14 cellular contexts compared by ENCODE assay signal in the genomic region with DNA sequence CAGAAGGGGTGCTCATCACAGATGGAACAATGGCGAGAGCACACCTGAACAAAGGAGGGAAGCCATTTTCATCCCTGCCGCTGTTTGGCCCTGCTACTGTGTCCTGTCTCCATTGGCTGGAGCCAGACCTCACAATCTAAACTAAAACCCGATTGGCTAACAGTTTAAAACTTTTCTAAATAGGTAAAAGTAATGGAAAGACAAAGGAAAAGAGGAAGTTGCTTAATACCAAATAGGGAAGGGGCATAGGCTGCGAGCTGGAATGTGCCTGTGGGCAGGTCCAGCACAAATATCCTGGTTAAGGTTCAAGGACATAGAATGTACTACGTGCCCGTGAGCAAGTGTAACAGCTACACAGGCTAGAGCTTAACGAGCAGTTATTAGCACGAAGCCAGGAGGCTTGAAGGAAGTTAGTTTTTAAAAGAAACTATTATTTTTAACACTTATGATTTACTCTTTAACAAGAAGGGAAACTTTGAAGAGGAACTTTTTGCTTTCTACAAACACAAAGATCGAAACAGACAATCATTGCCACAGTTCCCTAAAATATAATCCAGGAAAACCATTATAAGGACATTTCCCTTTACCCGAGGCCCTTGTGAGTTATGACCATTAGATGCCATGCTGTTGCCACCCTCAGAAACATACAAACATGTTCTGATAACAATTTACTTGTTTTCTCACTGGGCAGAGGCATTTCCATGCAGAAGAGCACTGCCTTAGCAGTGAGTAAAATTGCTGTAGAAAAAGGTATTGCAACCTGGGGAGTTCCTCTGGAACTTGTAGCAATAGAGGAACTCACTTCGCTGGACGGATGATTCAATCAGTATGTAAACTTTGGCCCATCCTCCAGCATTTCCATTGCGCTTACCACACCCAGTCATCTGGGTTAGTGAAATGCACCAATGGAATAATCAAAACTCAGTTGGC. TPM values are rescaled to one million over a fixed set of nuclear protein-coding genes. Genes with fewer than 3 reads are reported as not detected.
DNase-seq lines count a peak whose midpoint lies in the region; ATAC-seq and TF ChIP-seq lines count a peak whose summit lies in the region.
"Had no signal": no experiment of that assay in that cellular context is flagged by ENCODE, and none has a peak within 500 bp of the region (broad histone marks: within the 10 kb centered on the region; RNA-seq: fewer than 3 reads in every experiment).

No MANE protein-coding gene starts in this region.

- no peak overlapping the region for H3K4ac ChIP-seq in mesenchymal stem cell (ENCODE audit: low read depth in 1 of 2, low read length in 2 of 2)

- H3K9me3 Mint-ChIP-seq in dendritic cell treated with granulocyte-macrophage colony-stimulating factor and Interleukin-4, amounts not matched to agents 40 ng/mL and 50 ng/mL, for 4 days = no peaks in the 10 kb centered on the region

- H3K4me3 Mint-ChIP-seq in dendritic cell treated with granulocyte-macrophage colony-stimulating factor and Interleukin-4, amounts not matched to agents 40 ng/mL and 50 ng/mL, for 4 days = peak overlapping the region; percentile 46
- H3K4me3 Mint-ChIP-seq: T-helper 17 cell had no signal

- peak overlapping the region; percentile 77 for H3K4me2 ChIP-seq in OCI-LY3 (ENCODE audit: low read length)
- H3K4me2 ChIP-seq in mesenchymal stem cell (ENCODE audit: low read length, poor library complexity, severe bottlenecking) = no peak overlapping the region

- no peaks in the 10 kb centered on the region for H3K36me3 ChIP-seq in OCI-LY3 (replicated peaks; ENCODE audit: low read depth, low read length)
- no peaks in the 10 kb centered on the region for H3K36me3 ChIP-seq in mesenchymal stem cell (ENCODE audit: control insufficient read depth in 1 of 2, insufficient read depth in 2 of 2, low read depth in 1 of 2, low read length in 2 of 2)

- H2AFZ ChIP-seq in OCI-LY3 (ENCODE audit: low read depth, low read length) = peak overlapping the region; percentile 49; the same call in 1 of the 2 replicates
- H2AFZ ChIP-seq in mesenchymal stem cell (ENCODE audit: low read depth, low read length) = no peak overlapping the region

- H2BK12ac ChIP-seq in mesenchymal stem cell (ENCODE audit: low read length in 2 of 2) = no peak overlapping the region

- H2BK5ac ChIP-seq in mesenchymal stem cell (ENCODE audit: low read depth, low read length, poor library complexity, severe bottlenecking) = no peak overlapping the region

- peak; percentile 89 for DNase-seq in CD1c-positive myeloid dendritic cell (ENCODE audit: extremely low spot score)
- DNase-seq in mesenchymal stem cell = peak; percentile 37
- DNase-seq in activated T-cell treated with anti-CD3 and anti-CD28 coated beads, Interleukin-2, amount 50 U/mL, for 48 hours = no peak
- no peak for DNase-seq in NCI-H526 treated with DMSO at 0.1 percent for 48 hours (lab: John Stamatoyannopoulos, UW)
- no peak for DNase-seq in stimulated activated CD4-positive, alpha-beta T cell treated with anti-CD3 and anti-CD28 coated beads, Interleukin-4, amount 100 ng/mL, for 24 hours
- DNase-seq: activated CD8-positive, alpha-beta memory T cell treated with anti-CD3 and anti-CD28 coated beads, Interleukin-2, amount 50 U/mL, for 4 hours; MM.1S; NCI-H748 treated with DMSO at 0.1 percent for 48 hours; stimulated activated naive CD4-positive, alpha-beta T cell treated with Interleukin-2 at 50 U/mL for 16 hours; T-helper 17 cell had no signal

- peak overlapping the region; percentile 42; the same call in 1 of the 2 replicates for H3K9ac ChIP-seq in OCI-LY3 (ENCODE audit: low read length)
- H3K9ac ChIP-seq in mesenchymal stem cell (ENCODE audit: low read length) = no peak overlapping the region

- H3K27ac ChIP-seq in OCI-LY3 (ENCODE audit: low read length) (peak overlapping the region; percentile 81), mesenchymal stem cell (ENCODE audit: low read length, poor library complexity, severe bottlenecking) (no peak overlapping the region)

- peak overlapping the region; percentile 60 for H3K4me3 ChIP-seq in OCI-LY3 (ENCODE audit: low read length)
- H3K4me3 ChIP-seq in mesenchymal stem cell (ENCODE audit: insufficient read depth in 1 of 2, low read depth in 1 of 2, low read length in 2 of 2) = no peak overlapping the region

- H4K91ac ChIP-seq in mesenchymal stem cell (ENCODE audit: low read length) = no peak overlapping the region

- H3K9me3 ChIP-seq in OCI-LY3 (ENCODE audit: insufficient read depth, low read length) = no peaks in the 10 kb centered on the region
- no peaks in the 10 kb centered on the region for H3K9me3 ChIP-seq in mesenchymal stem cell (ENCODE audit: control insufficient read depth, low read length)

- H3K4me1 Mint-ChIP-seq in dendritic cell treated with granulocyte-macrophage colony-stimulating factor and Interleukin-4, amounts not matched to agents 40 ng/mL and 50 ng/mL, for 4 days (ENCODE audit: low read depth) = peaks cover 79% of the 10 kb centered on the region

- H3K27me3 Mint-ChIP-seq in dendritic cell treated with granulocyte-macrophage colony-stimulating factor and Interleukin-4, amounts not matched to agents 40 ng/mL and 50 ng/mL, for 4 days = no peaks in the 10 kb centered on the region
- H3K27me3 Mint-ChIP-seq: T-helper 17 cell had no signal

- 81% methylated on average over 11 of the region's 13 CpGs for WGBS in mesenchymal stem cell

- no peaks in the 10 kb centered on the region for H4K20me1 ChIP-seq in OCI-LY3 (ENCODE audit: insufficient read depth, low read length)

- H3K23ac ChIP-seq in mesenchymal stem cell (ENCODE audit: low read length in 2 of 2) = no peak overlapping the region

- H4K8ac ChIP-seq in mesenchymal stem cell (ENCODE audit: low read length) = no peak overlapping the region

- H3K18ac ChIP-seq in mesenchymal stem cell (ENCODE audit: low read depth in 1 of 2, low read length in 2 of 2) = no peak overlapping the region

- peaks cover 63% of the 10 kb centered on the region for H3K4me1 ChIP-seq in OCI-LY3 (ENCODE audit: low read length)
- H3K4me1 ChIP-seq in mesenchymal stem cell (ENCODE audit: control insufficient read depth, insufficient read depth, low read depth, low read length) = peaks cover 17% of the 10 kb centered on the region

- H3K79me1 ChIP-seq in mesenchymal stem cell (replicated peaks; ENCODE audit: low read length, poor library complexity, severe bottlenecking) = no peaks in the 10 kb centered on the region

- H3K36me3 Mint-ChIP-seq in dendritic cell treated with granulocyte-macrophage colony-stimulating factor and Interleukin-4, amounts not matched to agents 40 ng/mL and 50 ng/mL, for 4 days (ENCODE audit: low read depth) = peaks cover 11% of the 10 kb centered on the region

- no peak for TF ChIP-seq CTCF in OCI-LY3 (IDR thresholded peaks at IDR 0.05; ENCODE audit: low read depth, low read length)

- intact Hi-C loops in dendritic cell treated with granulocyte-macrophage colony-stimulating factor and Interleukin-4, amounts not matched to agents 40 ng/mL and 50 ng/mL, for 4 days (cut with micrococcal nuclease) = no loop called here

- no peak overlapping the region for H2BK120ac ChIP-seq in mesenchymal stem cell (ENCODE audit: low read depth, low read length)

- ATAC-seq in GM19395 (IDR thresholded peaks at IDR 0.05; ENCODE audit: unreplicated experiment) = no peak
- ATAC-seq: HCT116, T-helper 17 cell had no signal

- H3K14ac ChIP-seq in mesenchymal stem cell (ENCODE audit: low read length in 2 of 2) = no peak overlapping the region

- H3K27me3 ChIP-seq in OCI-LY3 (ENCODE audit: low read depth, low read length) (no peaks in the 10 kb centered on the region), mesenchymal stem cell (ENCODE audit: control insufficient read depth in 1 of 2, insufficient read depth in 1 of 2, low read length in 2 of 2) (peaks cover 0 to 1% of the 10 kb centered on the region in 2 experiments)

- H3K27ac Mint-ChIP-seq in dendritic cell treated with granulocyte-macrophage colony-stimulating factor and Interleukin-4, amounts not matched to agents 40 ng/mL and 50 ng/mL, for 4 days = peak overlapping the region; percentile 100
- H3K27ac Mint-ChIP-seq: T-helper 17 cell had no signal

- no peak overlapping the region for H2AK5ac ChIP-seq in mesenchymal stem cell (ENCODE audit: low read length, severe bottlenecking)

- no peaks in the 10 kb centered on the region for H3K79me2 ChIP-seq in OCI-LY3 (ENCODE audit: low read length)

- no peak overlapping the region for H2BK15ac ChIP-seq in mesenchymal stem cell (ENCODE audit: low read depth, poor library complexity, severe bottlenecking)

RNA-seq across cellular contexts. Expression of a gene that starts 4.8 kb away (rescaled TPM):
- 262 TPM for polyA plus RNA-seq in mesenchymal stem cell (2013, experiment 1 of 2)
- polyA plus RNA-seq in mesenchymal stem cell (2013, experiment 2 of 2) = 266 TPM

RNA-seq across cellular contexts. Expression of a gene that starts 42.4 kb away (rescaled TPM):
- 0.40 TPM for polyA plus RNA-seq in mesenchymal stem cell (2013, experiment 1 of 2)
- 0.14 TPM for polyA plus RNA-seq in mesenchymal stem cell (2013, experiment 2 of 2)

Comparison
In these comparisons a context has a peak if more than half of its experiments do, and no peak if none do; other contexts are left out.
1. DNase-seq: peak in CD1c-positive myeloid dendritic cell (single experiment) and mesenchymal stem cell (single experiment); none in activated T-cell treated with anti-CD3 and anti-CD28 coated beads, Interleukin-2, amount 50 U/mL, for 48 hours (0 of 2), NCI-H526 treated with DMSO at 0.1 percent for 48 hours (single experiment) and stimulated activated CD4-positive, alpha-beta T cell treated with anti-CD3 and anti-CD28 coated beads, Interleukin-4, amount 100 ng/mL, for 24 hours (single experiment).